ENCODE assay signal across 1 cellular context in genomic region chr15:68384451-68385239, GRCh38.
TF ChIP-seq lines count a peak whose summit lies in the region.

No MANE protein-coding gene starts in this region.

TF ChIP-seq in A549, 52 proteins besides CTCF, POLR2A, EP300 and RAD21 (continued from another document):
- TF ChIP-seq, protein P1, sequence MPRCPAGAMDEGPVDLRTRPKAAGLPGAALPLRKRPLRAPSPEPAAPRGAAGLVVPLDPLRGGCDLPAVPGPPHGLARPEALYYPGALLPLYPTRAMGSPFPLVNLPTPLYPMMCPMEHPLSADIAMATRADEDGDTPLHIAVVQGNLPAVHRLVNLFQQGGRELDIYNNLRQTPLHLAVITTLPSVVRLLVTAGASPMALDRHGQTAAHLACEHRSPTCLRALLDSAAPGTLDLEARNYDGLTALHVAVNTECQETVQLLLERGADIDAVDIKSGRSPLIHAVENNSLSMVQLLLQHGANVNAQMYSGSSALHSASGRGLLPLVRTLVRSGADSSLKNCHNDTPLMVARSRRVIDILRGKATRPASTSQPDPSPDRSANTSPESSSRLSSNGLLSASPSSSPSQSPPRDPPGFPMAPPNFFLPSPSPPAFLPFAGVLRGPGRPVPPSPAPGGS (IDR thresholded peaks at IDR 0.05), result no peak
- TF ChIP-seq TFCP2L1 (CRISPR knock-in tag; IDR thresholded peaks at IDR 0.05) (no peak), KDM5A (IDR thresholded peaks at IDR 0.05) (no peak), KDM1A (IDR thresholded peaks at IDR 0.05; ENCODE audit: low read depth) (peak; percentile 61; the same call in 1 of the 2 replicates), E2F6 (IDR thresholded peaks at IDR 0.05; ENCODE audit: borderline replicate concordance, low read depth) (no peak), HOXA7 (CRISPR knock-in tag; IDR thresholded peaks at IDR 0.05) (no peak), HEYL (CRISPR knock-in tag; IDR thresholded peaks at IDR 0.05) (no peak), BHLHE40 (IDR thresholded peaks at IDR 0.05; ENCODE audit: low read depth, low read length) (no peak; the same call in 1 of the 2 replicates)
- TF ChIP-seq, protein P2, sequence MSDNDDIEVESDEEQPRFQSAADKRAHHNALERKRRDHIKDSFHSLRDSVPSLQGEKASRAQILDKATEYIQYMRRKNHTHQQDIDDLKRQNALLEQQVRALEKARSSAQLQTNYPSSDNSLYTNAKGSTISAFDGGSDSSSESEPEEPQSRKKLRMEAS (IDR thresholded peaks at IDR 0.05), result peak; percentile 51
